ENCODE assay signal across 21 cellular contexts in the genomic region with DNA sequence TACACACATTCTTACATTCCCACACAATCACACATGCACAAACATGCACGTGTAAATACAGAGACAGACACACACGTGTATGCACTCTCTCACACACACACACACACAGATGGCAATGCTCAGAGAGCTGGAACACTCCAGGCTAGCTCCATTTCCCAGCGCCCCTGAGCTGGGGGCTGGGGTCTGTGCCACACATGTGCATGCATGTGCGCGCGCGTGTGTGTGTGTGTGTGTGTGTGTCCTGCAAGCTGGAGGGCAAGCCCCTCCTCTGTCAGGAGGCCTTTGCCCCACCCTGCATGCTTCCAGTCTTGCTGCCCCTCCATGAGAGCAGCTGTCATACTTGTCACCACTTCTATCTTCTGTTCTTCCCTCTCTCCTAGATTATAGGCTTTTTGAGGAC. TPM values are rescaled to one million over a fixed set of nuclear protein-coding genes. Genes with fewer than 3 reads are reported as not detected.
"Had no signal": no experiment of that assay in that cellular context is flagged by ENCODE, and none has a peak within 500 bp of the region (broad histone marks: within the 10 kb centered on the region; RNA-seq: fewer than 3 reads in every experiment).

No MANE protein-coding gene starts in this region.

- H3K36me3 ChIP-seq: esophagus muscularis mucosa, gastroesophageal sphincter, neutrophil, right lobe of liver, spleen, tibial nerve had no signal

- DNase-seq: cerebellar nuclear complex; dermis blood vessel endothelial cell; effector CD4-positive, alpha-beta T cell; glutamatergic neuron; mesendoderm; naive thymus-derived CD4-positive, alpha-beta T cell; nephron progenitor cell; psoas muscle; retina; spleen; stimulated activated CD4-positive, alpha-beta T cell treated with anti-CD3 and anti-CD28 coated beads, Interleukin-15, amount 100 ng/mL, for 24 hours; stimulated activated CD4-positive, alpha-beta T cell treated with anti-CD3 and anti-CD28 coated beads, Interleukin-1b, Interleukin-23, amount 100 ng/mL, for 48 hours; stimulated activated CD4-positive, alpha-beta T cell treated with anti-CD3 and anti-CD28 coated beads, Interleukin-4, amount 100 ng/mL, for 24 hours had no signal

- H3K4me1 Mint-ChIP-seq: naive thymus-derived CD4-positive, alpha-beta T cell; stimulated activated memory B cell treated with anti-CD40 and anti-IgM and Interleukin-4, amounts not matched to agents 10 μg/mL and 1 μg/mL and 100 μg/mL, for 72 hours had no signal

- H3K36me3 Mint-ChIP-seq: naive thymus-derived CD4-positive, alpha-beta T cell; stimulated activated memory B cell treated with anti-CD40 and anti-IgM and Interleukin-4, amounts not matched to agents 10 μg/mL and 1 μg/mL and 100 μg/mL, for 72 hours had no signal

- H3K4me3 ChIP-seq: esophagus muscularis mucosa, gastroesophageal sphincter, psoas muscle, right lobe of liver, spleen, tibial nerve had no signal

- H3K27ac ChIP-seq: epithelial cell of prostate, esophagus muscularis mucosa, gastroesophageal sphincter, neutrophil, psoas muscle, right lobe of liver, spleen, tibial nerve had no signal

- H3K9me3 ChIP-seq: esophagus muscularis mucosa, neutrophil, psoas muscle, right lobe of liver, spleen had no signal

- H3K9me3 Mint-ChIP-seq: stimulated activated memory B cell treated with anti-CD40 and anti-IgM and Interleukin-4, amounts not matched to agents 10 μg/mL and 1 μg/mL and 100 μg/mL, for 72 hours; stimulated activated naive CD8-positive, alpha-beta T cell treated with anti-CD3 and anti-CD28 coated beads, Interleukin-15, Interleukin-2, amounts not matched to agents 100 ng/mL and 50 ng/mL, for 24 hours had no signal

- H3K27ac Mint-ChIP-seq: naive thymus-derived CD4-positive, alpha-beta T cell; nephron progenitor cell; stimulated activated memory B cell treated with anti-CD40 and anti-IgM and Interleukin-4, amounts not matched to agents 10 μg/mL and 1 μg/mL and 100 μg/mL, for 72 hours; stimulated activated naive CD8-positive, alpha-beta T cell treated with anti-CD3 and anti-CD28 coated beads, Interleukin-15, Interleukin-2, amounts not matched to agents 100 ng/mL and 50 ng/mL, for 24 hours had no signal

- H3K27me3 ChIP-seq: esophagus muscularis mucosa, gastroesophageal sphincter, neutrophil, right lobe of liver, tibial nerve had no signal

- ATAC-seq: gastroesophageal sphincter; naive thymus-derived CD4-positive, alpha-beta T cell; psoas muscle; right lobe of liver; stimulated activated memory B cell treated with anti-CD40 and anti-IgM and Interleukin-4, amounts not matched to agents 10 μg/mL and 1 μg/mL and 100 μg/mL, for 72 hours had no signal

- H3K4me3 Mint-ChIP-seq: naive thymus-derived CD4-positive, alpha-beta T cell; nephron progenitor cell; stimulated activated memory B cell treated with anti-CD40 and anti-IgM and Interleukin-4, amounts not matched to agents 10 μg/mL and 1 μg/mL and 100 μg/mL, for 72 hours; stimulated activated naive CD8-positive, alpha-beta T cell treated with anti-CD3 and anti-CD28 coated beads, Interleukin-15, Interleukin-2, amounts not matched to agents 100 ng/mL and 50 ng/mL, for 24 hours had no signal

- H3K4me1 ChIP-seq: psoas muscle, right lobe of liver, spleen had no signal

RNA-seq across cellular contexts. Expression of a gene that starts 16.6 kb away (rescaled TPM):
- polyA plus RNA-seq: naive thymus-derived CD4-positive, alpha-beta T cell had no signal
